In genomic region chr2:27320958-27321543, GRCh38 we compare ENCODE assay signal across 8 cellular contexts. TPM values are rescaled to one million over a fixed set of nuclear protein-coding genes. Genes with fewer than 3 reads are reported as not detected.
DNase-seq lines count a peak whose midpoint lies in the region; ATAC-seq and TF ChIP-seq lines count a peak whose summit lies in the region.

No MANE protein-coding gene starts in this region.

- H3K9me3 Mint-ChIP-seq in naive thymus-derived CD8-positive, alpha-beta T cell = no peaks in the 10 kb centered on the region

- H3K4me1 Mint-ChIP-seq in naive thymus-derived CD8-positive, alpha-beta T cell = peaks cover 12 to 35% (median 31%) of the 10 kb centered on the region in 4 donors

- DNase-seq in SIG-M5 treated with dmso at 0.1 percent for 504 hours (lab: John Stamatoyannopoulos, UW; ENCODE audit: unreplicated experiment) (peak; percentile 74), SIG-M5 (lab: John Stamatoyannopoulos, UW) (no peak), epidermal melanocyte (ENCODE audit: insufficient read length, low spot score) (peak; percentile 32), germinal center (ENCODE audit: low spot score) (no peak)
- no peak for DNase-seq in naive thymus-derived CD8-positive, alpha-beta T cell
- DNase-seq in stimulated activated CD8-positive, alpha-beta memory T cell treated with anti-CD3 and anti-CD28 coated beads, Interleukin-4, amount 100 ng/mL, for 48 hours = no peak
- DNase-seq in activated CD4-positive, alpha-beta T cell treated with anti-CD3 and anti-CD28 coated beads for 4 hours = no peak

- no peak for ATAC-seq in naive thymus-derived CD8-positive, alpha-beta T cell

- POLR2A ChIA-PET in naive thymus-derived CD8-positive, alpha-beta T cell (lab: Charles Lee) = interaction anchor here (0.6 kb wide), 1 partner anchor 194 kb away, joined by 6 read pairs; no protein-coding TSS in a partner anchor

- peaks cover 0 to 7% (median 2%) of the 10 kb centered on the region in 3 donors for H3K36me3 Mint-ChIP-seq in naive thymus-derived CD8-positive, alpha-beta T cell

- H3K27me3 Mint-ChIP-seq in naive thymus-derived CD8-positive, alpha-beta T cell = no peaks in the 10 kb centered on the region

- peak overlapping the region in 7 of 10 donors; percentile 48 to 100 (median 69) for H3K27ac Mint-ChIP-seq in naive thymus-derived CD8-positive, alpha-beta T cell

- peak overlapping the region in 7 of 10 donors; percentile 31 to 99 (median 65) for H3K4me3 Mint-ChIP-seq in naive thymus-derived CD8-positive, alpha-beta T cell

TF ChIP-seq in PFSK-1, 5 proteins besides CTCF, POLR2A, EP300 and RAD21:
- TF ChIP-seq FOXP2 (optimal IDR thresholded peaks at IDR 0.05; ENCODE audit: borderline replicate concordance, extremely low read depth, extremely low read length, insufficient read depth) (peak; percentile 91), POLR2AphosphoS5 (IDR thresholded peaks at IDR 0.05; ENCODE audit: low read depth, low read length) (peak; percentile 65; the same call in 1 of the 2 replicates), SIN3A (IDR thresholded peaks at IDR 0.05; ENCODE audit: borderline replicate concordance, insufficient read depth, low read length) (no peak), TAF1 (IDR thresholded peaks at IDR 0.05; ENCODE audit: borderline replicate concordance, insufficient read depth, low read length) (no peak)
- TF ChIP-seq, protein P1, sequence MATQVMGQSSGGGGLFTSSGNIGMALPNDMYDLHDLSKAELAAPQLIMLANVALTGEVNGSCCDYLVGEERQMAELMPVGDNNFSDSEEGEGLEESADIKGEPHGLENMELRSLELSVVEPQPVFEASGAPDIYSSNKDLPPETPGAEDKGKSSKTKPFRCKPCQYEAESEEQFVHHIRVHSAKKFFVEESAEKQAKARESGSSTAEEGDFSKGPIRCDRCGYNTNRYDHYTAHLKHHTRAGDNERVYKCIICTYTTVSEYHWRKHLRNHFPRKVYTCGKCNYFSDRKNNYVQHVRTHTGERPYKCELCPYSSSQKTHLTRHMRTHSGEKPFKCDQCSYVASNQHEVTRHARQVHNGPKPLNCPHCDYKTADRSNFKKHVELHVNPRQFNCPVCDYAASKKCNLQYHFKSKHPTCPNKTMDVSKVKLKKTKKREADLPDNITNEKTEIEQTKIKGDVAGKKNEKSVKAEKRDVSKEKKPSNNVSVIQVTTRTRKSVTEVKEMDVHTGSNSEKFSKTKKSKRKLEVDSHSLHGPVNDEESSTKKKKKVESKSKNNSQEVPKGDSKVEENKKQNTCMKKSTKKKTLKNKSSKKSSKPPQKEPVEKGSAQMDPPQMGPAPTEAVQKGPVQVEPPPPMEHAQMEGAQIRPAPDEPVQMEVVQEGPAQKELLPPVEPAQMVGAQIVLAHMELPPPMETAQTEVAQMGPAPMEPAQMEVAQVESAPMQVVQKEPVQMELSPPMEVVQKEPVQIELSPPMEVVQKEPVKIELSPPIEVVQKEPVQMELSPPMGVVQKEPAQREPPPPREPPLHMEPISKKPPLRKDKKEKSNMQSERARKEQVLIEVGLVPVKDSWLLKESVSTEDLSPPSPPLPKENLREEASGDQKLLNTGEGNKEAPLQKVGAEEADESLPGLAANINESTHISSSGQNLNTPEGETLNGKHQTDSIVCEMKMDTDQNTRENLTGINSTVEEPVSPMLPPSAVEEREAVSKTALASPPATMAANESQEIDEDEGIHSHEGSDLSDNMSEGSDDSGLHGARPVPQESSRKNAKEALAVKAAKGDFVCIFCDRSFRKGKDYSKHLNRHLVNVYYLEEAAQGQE (IDR thresholded peaks at IDR 0.05; ENCODE audit: insufficient read depth in 1 of 2, low read depth in 2 of 2, low read length in 2 of 2) = peak; percentile 42 to 51; a peak in 3 of 4 replicates

RNA-seq across cellular contexts. Expression of gene MPV17, which starts 1.8 kb away (rescaled TPM):
- 80.3 TPM for polyA plus RNA-seq in PFSK-1 (2012; ENCODE audit: insufficient read length, low read depth)
- 100 to 1,000 TPM; 109 to 111 TPM for total RNA-seq in naive thymus-derived CD8-positive, alpha-beta T cell
- polyA plus RNA-seq in naive thymus-derived CD8-positive, alpha-beta T cell = 100 to 1,000 TPM; 110 to 135 (median 124) TPM

RNA-seq across cellular contexts. Expression of gene UCN, which starts 12.8 kb away (rescaled TPM):
- polyA plus RNA-seq in PFSK-1 (2012; ENCODE audit: insufficient read length, low read depth) = 12.2 TPM
- 1 to 10 TPM; 5.9 to 6.9 TPM for total RNA-seq in naive thymus-derived CD8-positive, alpha-beta T cell
- polyA plus RNA-seq in naive thymus-derived CD8-positive, alpha-beta T cell = 1 to 10 TPM in 2 of 3 donors, under 1 TPM in 1; 0.54 to 1.3 (median 1.2) TPM

RNA-seq across cellular contexts. Expression of gene GTF3C2, which starts 35.5 kb away (rescaled TPM):
- polyA plus RNA-seq in PFSK-1 (2012; ENCODE audit: insufficient read length, low read depth) = 48.1 TPM
- total RNA-seq in naive thymus-derived CD8-positive, alpha-beta T cell = 100 to 1,000 TPM in 1 of 2 experiments, 10 to 100 TPM in 1; 96.5 to 105 TPM
- polyA plus RNA-seq in naive thymus-derived CD8-positive, alpha-beta T cell = 10 to 100 TPM; 26.2 to 46.1 (median 31.3) TPM

RNA-seq across cellular contexts. Expression of gene TRIM54, which starts 38.8 kb away (rescaled TPM):
- 0.28 TPM for polyA plus RNA-seq in PFSK-1 (2012; ENCODE audit: insufficient read length, low read depth)
- total RNA-seq in naive thymus-derived CD8-positive, alpha-beta T cell = under 1 TPM in 1 of 2 experiments, not detected in 1; 0.19 TPM
- polyA plus RNA-seq in naive thymus-derived CD8-positive, alpha-beta T cell = not detected

RNA-seq across cellular contexts. Expression of gene DNAJC5G, which starts 45.8 kb away (rescaled TPM):
- polyA plus RNA-seq in PFSK-1 (2012; ENCODE audit: insufficient read length, low read depth) = not detected
- total RNA-seq in naive thymus-derived CD8-positive, alpha-beta T cell = not detected
- not detected for polyA plus RNA-seq in naive thymus-derived CD8-positive, alpha-beta T cell

Comparison
In these comparisons a context has a peak if more than half of its experiments do, and no peak if none do; other contexts are left out.
1. DNase-seq: peak in SIG-M5 treated with dmso at 0.1 percent for 504 hours (single experiment) and epidermal melanocyte (single experiment); none in SIG-M5 (single experiment), naive thymus-derived CD8-positive, alpha-beta T cell (0 of 10), stimulated activated CD8-positive, alpha-beta memory T cell treated with anti-CD3 and anti-CD28 coated beads, Interleukin-4, amount 100 ng/mL, for 48 hours (single experiment), germinal center (single experiment) and activated CD4-positive, alpha-beta T cell treated with anti-CD3 and anti-CD28 coated beads for 4 hours (0 of 2).